In the genomic region with DNA sequence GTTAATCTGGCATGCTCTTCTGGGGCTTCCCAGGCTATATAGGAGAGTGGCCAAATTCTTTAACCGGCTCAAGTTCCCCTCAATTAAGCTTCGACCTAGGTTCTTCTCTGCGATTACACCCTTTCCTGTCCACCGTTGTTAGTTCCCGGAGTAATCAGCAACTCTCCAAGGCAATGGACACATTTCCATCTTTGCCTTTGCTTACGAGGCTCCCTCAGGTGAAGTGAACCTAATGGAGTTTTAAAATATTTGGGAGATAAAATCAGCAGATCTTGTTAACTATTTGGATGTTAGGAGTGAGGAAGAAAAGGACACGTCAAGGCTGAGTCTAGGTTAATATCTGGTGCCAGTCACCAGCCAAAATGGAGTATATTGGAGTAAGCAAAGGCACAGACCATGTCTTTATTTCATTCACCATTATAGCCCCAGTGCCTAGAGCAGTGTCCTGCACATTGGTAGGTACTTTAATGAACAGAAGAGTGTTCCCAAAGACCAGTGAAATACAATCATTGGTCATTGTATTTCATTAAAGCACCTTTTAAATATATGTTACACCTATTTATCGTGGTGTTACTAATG, we compare ENCODE assay signal across 8 cellular contexts. TPM values are rescaled to one million over a fixed set of nuclear protein-coding genes. Genes with fewer than 3 reads are reported as not detected.
DNase-seq lines count a peak whose midpoint lies in the region; ATAC-seq, FAIRE-seq and TF ChIP-seq lines count a peak whose summit lies in the region.

No MANE protein-coding gene starts in this region.

- TF ChIP-seq POLR2A in GM12892 (IDR thresholded peaks at IDR 0.05; ENCODE audit: low read depth, low read length), result no peak

- CTCF ChIA-PET in activated naive CD4-positive, alpha-beta T cell treated with anti-CD3 and anti-CD28 coated beads, Interleukin-2, amount 10 ng/mL, durations not matched to agents 7 days and 5 days (lab: Charles Lee), result interaction anchor here (2.1 kb wide), 1 partner anchor 67 kb away, joined by 5 read pairs; a partner anchor contains a TSS
- CTCF ChIA-PET in T-cell (lab: Charles Lee), result interaction anchor here (0.5 to 1.1 kb wide), 2 partner anchors 28 to 1247 kb away, joined by 6 to 9 read pairs; no protein-coding TSS in a partner anchor

- H3K27me3 ChIP-seq in iPS DF 6.9 (ENCODE audit: control insufficient read depth, insufficient read depth, low read length) (no peaks in the 10 kb centered on the region), subcutaneous abdominal adipose tissue (ENCODE audit: control insufficient read depth in 5 of 5, insufficient read depth in 4 of 5, low read length in 5 of 5) (no peaks in the 10 kb centered on the region)

- H3K27ac ChIP-seq in iPS DF 6.9 (ENCODE audit: low read length) (no peak overlapping the region), subcutaneous abdominal adipose tissue (ENCODE audit: low read depth, low read length) (peak overlapping the region; percentile 89)

- FAIRE-seq in GM12892 (lab: Jason Lieb, UNC), result no peak

- ATAC-seq in T-cell (replicated peaks in 1 of 4) (no peak), GM18907 (IDR thresholded peaks at IDR 0.05; ENCODE audit: unreplicated experiment) (no peak)

- no peaks in the 10 kb centered on the region; the same call in 1 of the 2 replicates for H3K36me3 ChIP-seq in iPS DF 6.9 (ENCODE audit: control insufficient read depth, insufficient read depth, low read length)
- H3K36me3 ChIP-seq in subcutaneous abdominal adipose tissue (ENCODE audit: control insufficient read depth in 5 of 5, insufficient read depth in 5 of 5, low read length in 5 of 5), result peaks cover 8 to 36% (median 14%) of the 10 kb centered on the region in 5 donors

- no peaks in the 10 kb centered on the region for H3K27me3 Mint-ChIP-seq in activated naive CD4-positive, alpha-beta T cell treated with anti-CD3 and anti-CD28 coated beads, Interleukin-2, amount 10 ng/mL, durations not matched to agents 7 days and 5 days
- no peaks in the 10 kb centered on the region for H3K27me3 Mint-ChIP-seq in T-cell

- no peaks in the 10 kb centered on the region for H3K9me3 Mint-ChIP-seq in activated naive CD4-positive, alpha-beta T cell treated with anti-CD3 and anti-CD28 coated beads, Interleukin-2, amount 10 ng/mL, durations not matched to agents 7 days and 5 days
- no peaks in the 10 kb centered on the region for H3K9me3 Mint-ChIP-seq in T-cell

- H3K9ac ChIP-seq in subcutaneous abdominal adipose tissue (ENCODE audit: low read length in 5 of 5), result peak overlapping the region; percentile 92 to 100 (median 98)

- peak overlapping the region; percentile 94 for H3K4me3 Mint-ChIP-seq in activated naive CD4-positive, alpha-beta T cell treated with anti-CD3 and anti-CD28 coated beads, Interleukin-2, amount 10 ng/mL, durations not matched to agents 7 days and 5 days
- peak overlapping the region; percentile 92 to 100 (median 95) for H3K4me3 Mint-ChIP-seq in T-cell

- POLR2A ChIA-PET in T-cell (lab: Charles Lee), result interaction anchor here in 1 of 2 donors (1.3 kb wide), 1 partner anchor 67 kb away, joined by 6 read pairs; no protein-coding TSS in a partner anchor

- H3K4me1 ChIP-seq in iPS DF 6.9 (ENCODE audit: control insufficient read depth, insufficient read depth, low read length) (no peaks in the 10 kb centered on the region), subcutaneous abdominal adipose tissue (ENCODE audit: control insufficient read depth in 5 of 5, insufficient read depth in 5 of 5, low read length in 5 of 5) (peaks cover 13 to 38% (median 32%) of the 10 kb centered on the region in 5 donors)

- no CpG with 5 or more reads among the region's 8 CpGs for WGBS in iPS DF 6.9 (ENCODE audit: insufficient coverage, insufficient read length)

- H3K9me3 ChIP-seq in iPS DF 6.9 (ENCODE audit: control insufficient read depth, insufficient read depth, low read length), result no peaks in the 10 kb centered on the region
- H3K9me3 ChIP-seq in subcutaneous abdominal adipose tissue (ENCODE audit: control insufficient read depth in 5 of 5, low read length in 5 of 5), result no peaks in the 10 kb centered on the region

- peaks cover 34% of the 10 kb centered on the region for H3K4me1 Mint-ChIP-seq in activated naive CD4-positive, alpha-beta T cell treated with anti-CD3 and anti-CD28 coated beads, Interleukin-2, amount 10 ng/mL, durations not matched to agents 7 days and 5 days
- H3K4me1 Mint-ChIP-seq in T-cell, result peaks cover 31 to 53% (median 51%) of the 10 kb centered on the region in 3 donors

- H3K36me3 Mint-ChIP-seq in activated naive CD4-positive, alpha-beta T cell treated with anti-CD3 and anti-CD28 coated beads, Interleukin-2, amount 10 ng/mL, durations not matched to agents 7 days and 5 days, result peaks cover 24% of the 10 kb centered on the region
- H3K36me3 Mint-ChIP-seq in T-cell, result peaks cover 27% of the 10 kb centered on the region

- peak overlapping the region; percentile 98 for H3K4me3 ChIP-seq in iPS DF 6.9 (ENCODE audit: low read length)
- peak overlapping the region; percentile 90 to 100 (median 96) for H3K4me3 ChIP-seq in subcutaneous abdominal adipose tissue (ENCODE audit: low read depth in 1 of 5, low read length in 5 of 5)

- no peak for DNase-seq in activated naive CD4-positive, alpha-beta T cell treated with anti-CD3 and anti-CD28 coated beads, Interleukin-2, amount 10 ng/mL, durations not matched to agents 7 days and 5 days
- DNase-seq in activated naive CD4-positive, alpha-beta T cell treated with Interleukin-2 at 50 U/mL for 16 hours, result no peak
- DNase-seq in T-cell (no peak), iPS DF 6.9 (ENCODE audit: low read depth, low spot score) (no peak), GM12892 (ENCODE audit: insufficient read length) (no peak), NCI-H1694 treated with DMSO at 0.1 percent for 48 hours (lab: John Stamatoyannopoulos, UW) (no peak)

- peak overlapping the region; percentile 98 for H3K27ac Mint-ChIP-seq in activated naive CD4-positive, alpha-beta T cell treated with anti-CD3 and anti-CD28 coated beads, Interleukin-2, amount 10 ng/mL, durations not matched to agents 7 days and 5 days
- peak overlapping the region; percentile 98 to 100 for H3K27ac Mint-ChIP-seq in T-cell

RNA-seq across cellular contexts. Expression of a gene that starts 0.5 kb away (rescaled TPM):
- total RNA-seq in T-cell, result 10 to 100 TPM; 21.6 to 40.6 (median 24.5) TPM
- polyA plus RNA-seq in GM12892 (2012; ENCODE audit: missing spikeins), result 17.1 TPM

RNA-seq across cellular contexts. Expression of a gene that starts 0.6 kb away (rescaled TPM):
- total RNA-seq in T-cell, result 10 to 100 TPM; 37.8 to 42.8 (median 39.7) TPM
- polyA plus RNA-seq in GM12892 (2012; ENCODE audit: missing spikeins), result 25.5 TPM

RNA-seq across cellular contexts. Expression of a gene that starts 59.9 kb away (rescaled TPM):
- under 1 TPM; 0.05 to 0.73 (median 0.36) TPM for total RNA-seq in T-cell
- polyA plus RNA-seq in GM12892 (2012; ENCODE audit: missing spikeins), result 0.64 TPM
